Comparison of ENCODE assay signal across 9 cellular contexts in genomic region chr9:36401179-36401740, GRCh38. TPM values are rescaled to one million over a fixed set of nuclear protein-coding genes. Genes with fewer than 3 reads are reported as not detected.
A peak's percentile ranks its signal among the peaks of the same experiment; 100 is the strongest.
DNase-seq lines count a peak whose midpoint lies in the region; ATAC-seq, FAIRE-seq and TF ChIP-seq lines count a peak whose summit lies in the region.
"Had no signal": no experiment of that assay in that cellular context is flagged by ENCODE, and none has a peak within 500 bp of the region (broad histone marks: within the 10 kb centered on the region; RNA-seq: fewer than 3 reads in every experiment).

No MANE protein-coding gene starts in this region.

- no peak for TF ChIP-seq POLR2A in heart left ventricle (IDR thresholded peaks at IDR 0.05)

- POLR2A ChIA-PET in CD8-positive, alpha-beta memory T cell (lab: Charles Lee) = interaction anchor here (1.0 to 2.1 kb wide), 2 partner anchors 86 to 365 kb away, joined by 3 to 15 read pairs; no protein-coding TSS in a partner anchor

- H3K36me3 ChIP-seq in CD8-positive, alpha-beta memory T cell (ENCODE audit: insufficient read depth, low read length) = no peaks in the 10 kb centered on the region
- no peaks in the 10 kb centered on the region for H3K36me3 ChIP-seq in heart left ventricle
- H3K36me3 ChIP-seq in pancreas = no peaks in the 10 kb centered on the region

- CTCF ChIA-PET in CD8-positive, alpha-beta memory T cell (lab: Charles Lee) = interaction anchor here (1.5 to 11.0 kb wide), 4 partner anchors 12 to 153 kb away, joined by 4 to 236 read pairs (median 7); no protein-coding TSS in a partner anchor

- peaks cover 37 to 50% (median 48%) of the 10 kb centered on the region in 3 donors for H3K4me1 Mint-ChIP-seq in CD8-positive, alpha-beta memory T cell
- H3K4me1 Mint-ChIP-seq in activated naive CD8-positive, alpha-beta T cell treated with anti-CD3 and anti-CD28 coated beads, Interleukin-2, amount 50 U/mL, for 24 hours = peaks cover 37% of the 10 kb centered on the region

- intact Hi-C loops in heart left ventricle (cut with DNase I) (loop anchor here in 3 of 10 donors (5.0 to 10.0 kb wide), 2 partner anchors 84 to 86 kb away; no protein-coding TSS in a partner anchor), pancreas (cut with DNase I) (loop anchor here in 1 of 3 donors (10.0 kb wide), 1 partner anchor 54 kb away; no protein-coding TSS in a partner anchor)

- FAIRE-seq in pancreas (lab: Jason Lieb, UNC) = no peak
- FAIRE-seq: colon had no signal

- no peaks in the 10 kb centered on the region for H3K27me3 ChIP-seq in CD8-positive, alpha-beta memory T cell (ENCODE audit: insufficient read depth, low read length, poor library complexity, severe bottlenecking)
- H3K27me3 ChIP-seq in heart left ventricle = no peaks in the 10 kb centered on the region
- no peaks in the 10 kb centered on the region for H3K27me3 ChIP-seq in pancreas

- TF ChIP-seq CTCF in heart left ventricle (IDR thresholded peaks at IDR 0.05) = no peak
- no peak for TF ChIP-seq CTCF in pancreas (IDR thresholded peaks at IDR 0.05)

- peak overlapping the region; percentile 96 for H3K27ac ChIP-seq in CD8-positive, alpha-beta memory T cell (ENCODE audit: low read depth, low read length)
- H3K27ac ChIP-seq in heart left ventricle = peak overlapping the region; percentile 72 to 96 (median 92)
- H3K27ac ChIP-seq in pancreas = peak overlapping the region; percentile 84 to 95 (median 94)

- peak in 1 of 5 donors; percentile 75 for DNase-seq in CD8-positive, alpha-beta memory T cell
- DNase-seq in NCI-H526 (lab: John Stamatoyannopoulos, UW) (peak; percentile 40 to 95), heart left ventricle (no peak), pancreas (peak in 1 of 6 donors; percentile 76), SHP77 treated with DMSO at 0.1 percent for 48 hours (lab: John Stamatoyannopoulos, UW) (no peak)
- no peak for DNase-seq in activated naive CD8-positive, alpha-beta T cell treated with anti-CD3 and anti-CD28 coated beads, Interleukin-2, amount 50 U/mL, for 24 hours

- ATAC-seq in GM18907 (IDR thresholded peaks at IDR 0.05; ENCODE audit: unreplicated experiment) (peak; percentile 53), HG03064 (IDR thresholded peaks at IDR 0.05; ENCODE audit: low read depth, unreplicated experiment) (peak; percentile 58), heart left ventricle (peak; percentile 87 to 93 (median 90)), pancreas (peak; percentile 79 to 92 (median 83))
- peak; percentile 76 for ATAC-seq in activated naive CD8-positive, alpha-beta T cell treated with anti-CD3 and anti-CD28 coated beads, Interleukin-2, amount 50 U/mL, for 24 hours

- peak overlapping the region; percentile 89 to 98 (median 97) for H3K27ac Mint-ChIP-seq in CD8-positive, alpha-beta memory T cell
- peak overlapping the region; percentile 88 for H3K27ac Mint-ChIP-seq in activated naive CD8-positive, alpha-beta T cell treated with anti-CD3 and anti-CD28 coated beads, Interleukin-2, amount 50 U/mL, for 24 hours

- 1 to 2% (median 2%) methylated on average over 20 to 32 of the region's 32 CpGs for WGBS in heart left ventricle, 4 donors
- 1% methylated on average over 22 to 32 of the region's 32 CpGs for WGBS in pancreas, 2 donors

- H3K4me3 ChIP-seq in CD8-positive, alpha-beta memory T cell (ENCODE audit: low read length) = peak overlapping the region; percentile 42
- H3K4me3 ChIP-seq in heart left ventricle = peak overlapping the region; percentile 76 to 88 (median 84)
- H3K4me3 ChIP-seq in pancreas = peak overlapping the region; percentile 62 to 89 (median 84)

- H3K27me3 Mint-ChIP-seq in CD8-positive, alpha-beta memory T cell = peaks cover 0 to 1% of the 10 kb centered on the region in 2 donors
- no peaks in the 10 kb centered on the region for H3K27me3 Mint-ChIP-seq in activated naive CD8-positive, alpha-beta T cell treated with anti-CD3 and anti-CD28 coated beads, Interleukin-2, amount 50 U/mL, for 24 hours

- peaks cover 0 to 12% (median 4%) of the 10 kb centered on the region in 3 donors for H3K36me3 Mint-ChIP-seq in CD8-positive, alpha-beta memory T cell
- H3K36me3 Mint-ChIP-seq in activated naive CD8-positive, alpha-beta T cell treated with anti-CD3 and anti-CD28 coated beads, Interleukin-2, amount 50 U/mL, for 24 hours (ENCODE audit: low read depth) = peaks cover 9% of the 10 kb centered on the region

- H3K9me3 ChIP-seq in CD8-positive, alpha-beta memory T cell (ENCODE audit: low read length) = no peaks in the 10 kb centered on the region
- H3K9me3 ChIP-seq in heart left ventricle (peaks cover 0 to 3% (median 0%) of the 10 kb centered on the region in 12 donors), pancreas (no peaks in the 10 kb centered on the region)

- H3K9me3 Mint-ChIP-seq in CD8-positive, alpha-beta memory T cell = no peaks in the 10 kb centered on the region
- H3K9me3 Mint-ChIP-seq in activated naive CD8-positive, alpha-beta T cell treated with anti-CD3 and anti-CD28 coated beads, Interleukin-2, amount 50 U/mL, for 24 hours = peaks cover 4% of the 10 kb centered on the region

- peak overlapping the region; percentile 77 to 98 (median 91) for H3K4me3 Mint-ChIP-seq in CD8-positive, alpha-beta memory T cell
- peak overlapping the region; percentile 94 for H3K4me3 Mint-ChIP-seq in activated naive CD8-positive, alpha-beta T cell treated with anti-CD3 and anti-CD28 coated beads, Interleukin-2, amount 50 U/mL, for 24 hours

- H3K4me1 ChIP-seq in CD8-positive, alpha-beta memory T cell (ENCODE audit: insufficient read depth, low read length) = peaks cover 31% of the 10 kb centered on the region
- H3K4me1 ChIP-seq in heart left ventricle (peaks cover 0 to 48% (median 19%) of the 10 kb centered on the region in 12 donors), pancreas (peaks cover 21 to 27% (median 22%) of the 10 kb centered on the region in 3 donors)

RNA-seq across cellular contexts. Expression of gene RNF38, which starts 1.2 kb away (rescaled TPM):
- total RNA-seq in CD8-positive, alpha-beta memory T cell = 10 to 100 TPM; 40.0 to 43.3 TPM
- 20.9 TPM for polyA plus RNA-seq in CD8-positive, alpha-beta memory T cell
- total RNA-seq in heart left ventricle (10 to 100 TPM; 21.7 to 49.0 (median 33.9) TPM), pancreas (10 to 100 TPM; 17.0 to 39.4 (median 19.9) TPM)
- polyA plus RNA-seq in heart left ventricle (10 to 100 TPM in 1 of 2 donors, 1 to 10 TPM in 1; 6.0 to 16.7 TPM), pancreas (10 to 100 TPM in 1 of 2 donors, 1 to 10 TPM in 1; 4.4 to 10.8 TPM)

Comparison
In these comparisons a context has a peak if more than half of its experiments do, and no peak if none do; other contexts are left out.
1. DNase-seq: peak in NCI-H526 (2 of 2); none in activated naive CD8-positive, alpha-beta T cell treated with anti-CD3 and anti-CD28 coated beads, Interleukin-2, amount 50 U/mL, for 24 hours (single experiment), heart left ventricle (0 of 5) and SHP77 treated with DMSO at 0.1 percent for 48 hours (single experiment).
2. Peak in every context shown above with its lines, with median percentiles within 50 percentile points of each other: H3K27ac ChIP-seq, H3K4me3 ChIP-seq and ATAC-seq.